In the genomic region with DNA sequence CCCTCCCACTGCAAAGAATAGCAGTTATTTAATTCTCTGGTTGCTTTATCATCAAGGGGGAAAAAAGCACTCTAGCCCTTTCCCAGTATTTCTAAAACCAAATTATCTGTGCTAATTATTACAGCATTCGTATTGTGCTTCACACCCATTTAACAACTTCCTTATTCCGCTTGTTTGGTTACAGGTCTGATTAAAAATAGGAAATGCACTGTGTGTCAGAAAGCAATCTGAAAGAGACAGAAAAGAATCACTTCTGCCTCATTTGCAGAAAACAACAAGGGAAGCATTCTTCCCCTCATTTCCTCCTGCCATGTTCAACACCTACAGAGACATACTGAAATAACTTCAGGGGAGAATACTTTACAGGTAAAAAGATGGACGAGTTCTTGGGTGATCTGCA, we compare ENCODE assay signal across 11 cellular contexts.
DNase-seq lines count a peak whose midpoint lies in the region; ATAC-seq and TF ChIP-seq lines count a peak whose summit lies in the region.
"Had no signal": no experiment of that assay in that cellular context is flagged by ENCODE, and none has a peak within 500 bp of the region (broad histone marks: within the 10 kb centered on the region; RNA-seq: fewer than 3 reads in every experiment).

No MANE protein-coding gene starts in this region.

- peaks cover 4% of the 10 kb centered on the region in 2 donors for H3K36me3 Mint-ChIP-seq in activated T-cell treated with anti-CD3 and anti-CD28 coated beads, Interleukin-2, amount 50 U/mL, for 72 hours (ENCODE audit: insufficient read depth in 2 of 2)
- peaks cover 35% of the 10 kb centered on the region for H3K36me3 Mint-ChIP-seq in activated B cell treated with CpG ODN at 0.5 μM for 24 hours (ENCODE audit: low read depth)
- H3K36me3 Mint-ChIP-seq in stimulated activated memory B cell treated with anti-CD40 and anti-IgM and Interleukin-4, amounts not matched to agents 10 μg/mL and 1 μg/mL and 100 μg/mL, for 72 hours, result peaks cover 29% of the 10 kb centered on the region

- H3K4me1 Mint-ChIP-seq in activated T-cell treated with anti-CD3 and anti-CD28 coated beads, Interleukin-2, amount 50 U/mL, for 72 hours (ENCODE audit: low read depth), result peaks cover 57% of the 10 kb centered on the region
- peaks cover 28% of the 10 kb centered on the region for H3K4me1 Mint-ChIP-seq in activated B cell treated with CpG ODN at 0.5 μM for 24 hours
- peaks cover 46% of the 10 kb centered on the region for H3K4me1 Mint-ChIP-seq in stimulated activated memory B cell treated with anti-CD40 and anti-IgM and Interleukin-4, amounts not matched to agents 10 μg/mL and 1 μg/mL and 100 μg/mL, for 72 hours

- H3K9me3 Mint-ChIP-seq in activated T-cell treated with anti-CD3 and anti-CD28 coated beads, Interleukin-2, amount 50 U/mL, for 72 hours, result no peaks in the 10 kb centered on the region
- no peaks in the 10 kb centered on the region for H3K9me3 Mint-ChIP-seq in activated B cell treated with CpG ODN at 0.5 μM for 24 hours
- H3K9me3 Mint-ChIP-seq in stimulated activated memory B cell treated with anti-CD40 and anti-IgM and Interleukin-4, amounts not matched to agents 10 μg/mL and 1 μg/mL and 100 μg/mL, for 72 hours, result no peaks in the 10 kb centered on the region

- CTCF ChIA-PET in activated B cell treated with CpG ODN at 0.5 μM for 24 hours (lab: Charles Lee), result no interaction called here

- H3K27me3 Mint-ChIP-seq in activated T-cell treated with anti-CD3 and anti-CD28 coated beads, Interleukin-2, amount 50 U/mL, for 72 hours (ENCODE audit: low read depth), result peaks cover 8% of the 10 kb centered on the region
- no peaks in the 10 kb centered on the region for H3K27me3 Mint-ChIP-seq in activated B cell treated with CpG ODN at 0.5 μM for 24 hours
- H3K27me3 Mint-ChIP-seq in stimulated activated memory B cell treated with anti-CD40 and anti-IgM and Interleukin-4, amounts not matched to agents 10 μg/mL and 1 μg/mL and 100 μg/mL, for 72 hours, result no peaks in the 10 kb centered on the region

- peak overlapping the region in 1 of 2 donors; percentile 51 for H3K4me3 Mint-ChIP-seq in activated T-cell treated with anti-CD3 and anti-CD28 coated beads, Interleukin-2, amount 50 U/mL, for 72 hours
- H3K4me3 Mint-ChIP-seq in activated B cell treated with CpG ODN at 0.5 μM for 24 hours, result no peak overlapping the region
- H3K4me3 Mint-ChIP-seq in stimulated activated memory B cell treated with anti-CD40 and anti-IgM and Interleukin-4, amounts not matched to agents 10 μg/mL and 1 μg/mL and 100 μg/mL, for 72 hours, result peak overlapping the region; percentile 33

- H3K27ac Mint-ChIP-seq in activated T-cell treated with anti-CD3 and anti-CD28 coated beads, Interleukin-2, amount 50 U/mL, for 72 hours, result peak overlapping the region; percentile 48
- H3K27ac Mint-ChIP-seq in activated B cell treated with CpG ODN at 0.5 μM for 24 hours, result peak overlapping the region; percentile 4
- H3K27ac Mint-ChIP-seq in stimulated activated memory B cell treated with anti-CD40 and anti-IgM and Interleukin-4, amounts not matched to agents 10 μg/mL and 1 μg/mL and 100 μg/mL, for 72 hours, result peak overlapping the region; percentile 33

- no peak for ATAC-seq in activated T-cell treated with anti-CD3 and anti-CD28 coated beads, Interleukin-2, amount 50 U/mL, for 72 hours (replicated peaks in 1 of 2)
- ATAC-seq in HG02610 (IDR thresholded peaks at IDR 0.05; ENCODE audit: unreplicated experiment) (peak; percentile 45), activated B cell treated with CpG ODN at 0.5 μM for 24 hours (ENCODE audit: low read depth) (no peak), HG03097 (IDR thresholded peaks at IDR 0.05; ENCODE audit: low FRiP score, unreplicated experiment) (no peak)
- peak; percentile 72 for ATAC-seq in stimulated activated memory B cell treated with anti-CD40 and anti-IgM and Interleukin-4, amounts not matched to agents 10 μg/mL and 1 μg/mL and 100 μg/mL, for 72 hours
- ATAC-seq: Panc1 had no signal

- intact Hi-C loops in activated B cell treated with CpG ODN at 0.5 μM for 24 hours (cut with micrococcal nuclease), result loop anchor here (5.0 kb wide), 1 partner anchor 37 kb away; no protein-coding TSS in a partner anchor

- no peak for TF ChIP-seq CTCF in activated B cell treated with CpG ODN at 0.5 μM for 24 hours (IDR thresholded peaks at IDR 0.05)

- no peak for DNase-seq in activated T-cell treated with anti-CD3 and anti-CD28 coated beads, Interleukin-2, amount 50 U/mL, for 72 hours
- no peak for DNase-seq in activated T-cell treated with anti-CD3 and anti-CD28 coated beads, Interleukin-2, amount 50 U/mL, for 1 hour
- DNase-seq in activated B cell treated with CpG ODN at 0.5 μM for 24 hours (no peak), putamen (ENCODE audit: low spot score) (no peak), KG1 (lab: John Stamatoyannopoulos, UW) (no peak)
- DNase-seq: NCI-H2107; stimulated activated CD4-positive, alpha-beta T cell treated with anti-CD3 and anti-CD28 coated beads, Interleukin-2, amount 100 ng/mL, for 24 hours had no signal

- POLR2A ChIA-PET in activated B cell treated with CpG ODN at 0.5 μM for 24 hours (lab: Charles Lee), result no interaction called here

Comparison
In these comparisons a context has a peak if more than half of its experiments do, and no peak if none do; other contexts are left out.
1. ATAC-seq: peak in HG02610 (single experiment) and stimulated activated memory B cell treated with anti-CD40 and anti-IgM and Interleukin-4, amounts not matched to agents 10 μg/mL and 1 μg/mL and 100 μg/mL, for 72 hours (single experiment); none in activated T-cell treated with anti-CD3 and anti-CD28 coated beads, Interleukin-2, amount 50 U/mL, for 72 hours (0 of 2), activated B cell treated with CpG ODN at 0.5 μM for 24 hours (single experiment) and HG03097 (single experiment).
2. Peak in every context shown above with its lines, with median percentiles within 50 percentile points of each other: H3K27ac Mint-ChIP-seq.